In genomic region chr6:144315226-144315980, GRCh38 we compare ENCODE assay signal across 16 cellular contexts. TPM values are rescaled to one million over a fixed set of nuclear protein-coding genes. Genes with fewer than 3 reads are reported as not detected.
DNase-seq lines count a peak whose midpoint lies in the region; ATAC-seq and TF ChIP-seq lines count a peak whose summit lies in the region.
"Had no signal": no experiment of that assay in that cellular context is flagged by ENCODE, and none has a peak within 500 bp of the region (broad histone marks: within the 10 kb centered on the region; RNA-seq: fewer than 3 reads in every experiment).

No MANE protein-coding gene starts in this region.

- intact Hi-C loops in upper lobe of right lung (cut with DNase I) = no loop called here

- no peaks in the 10 kb centered on the region for H3K27me3 ChIP-seq in upper lobe of right lung
- H3K27me3 ChIP-seq: testis had no signal

- TF ChIP-seq CTCF in nephron (IDR thresholded peaks at IDR 0.05; ENCODE audit: unreplicated experiment in 3 of 3) (no peak), upper lobe of right lung (IDR thresholded peaks at IDR 0.05) (no peak)

- DNase-seq in activated naive CD4-positive, alpha-beta T cell treated with anti-CD3 and anti-CD28 coated beads, Interleukin-2, amount 50 U/mL, for 72 hours (ENCODE audit: low spot score in 2 of 2) = no peak
- no peak for DNase-seq in activated naive CD4-positive, alpha-beta T cell treated with Interleukin-2 at 50 U/mL for 16 hours
- DNase-seq in glomerular visceral epithelial cell (ENCODE audit: extremely low spot score) = peak; percentile 61
- DNase-seq in upper lobe of right lung = no peak
- no peak for DNase-seq in GM19238 (ENCODE audit: insufficient read length, low spot score)
- no peak for DNase-seq in NCI-H1436 treated with DMSO at 0.1 percent for 48 hours (lab: John Stamatoyannopoulos, UW)
- DNase-seq in NCI-H2081 (lab: John Stamatoyannopoulos, UW) = no peak
- DNase-seq: activated CD8-positive, alpha-beta memory T cell treated with anti-CD3 and anti-CD28 coated beads, Interleukin-2, amount 10 ng/mL, durations not matched to agents 7 days and 5 days; activated naive CD8-positive, alpha-beta T cell treated with anti-CD3 and anti-CD28 coated beads, Interleukin-2, amount 50 U/mL, for 24 hours; NCI-H1092; NCI-H446; testis had no signal

- peak overlapping the region; percentile 27 for H3K27ac ChIP-seq in upper lobe of right lung
- H3K27ac ChIP-seq: A549, RWPE1 had no signal

- H3K4me1 Mint-ChIP-seq in nephron = peaks cover 52% of the 10 kb centered on the region

- H3K9me3 Mint-ChIP-seq in activated naive CD4-positive, alpha-beta T cell treated with anti-CD3 and anti-CD28 coated beads, Interleukin-2, amount 50 U/mL, for 72 hours = no peaks in the 10 kb centered on the region
- no peaks in the 10 kb centered on the region for H3K9me3 Mint-ChIP-seq in nephron
- H3K9me3 Mint-ChIP-seq: activated naive CD8-positive, alpha-beta T cell treated with anti-CD3 and anti-CD28 coated beads, Interleukin-2, amount 50 U/mL, for 24 hours had no signal

- peaks cover 72% of the 10 kb centered on the region for H3K4me1 ChIP-seq in upper lobe of right lung

- peak overlapping the region; percentile 15 to 83 for H3K27ac Mint-ChIP-seq in activated naive CD4-positive, alpha-beta T cell treated with anti-CD3 and anti-CD28 coated beads, Interleukin-2, amount 50 U/mL, for 72 hours
- H3K27ac Mint-ChIP-seq in nephron = peak overlapping the region; percentile 84 to 95 (median 94)
- H3K27ac Mint-ChIP-seq: activated CD8-positive, alpha-beta memory T cell treated with anti-CD3 and anti-CD28 coated beads, Interleukin-2, amount 10 ng/mL, durations not matched to agents 7 days and 5 days; activated naive CD8-positive, alpha-beta T cell treated with anti-CD3 and anti-CD28 coated beads, Interleukin-2, amount 50 U/mL, for 24 hours had no signal

- H3K36me3 ChIP-seq in upper lobe of right lung = no peaks in the 10 kb centered on the region

- H3K27me3 Mint-ChIP-seq in nephron (ENCODE audit: low read depth) = no peaks in the 10 kb centered on the region
- H3K27me3 Mint-ChIP-seq: activated naive CD8-positive, alpha-beta T cell treated with anti-CD3 and anti-CD28 coated beads, Interleukin-2, amount 50 U/mL, for 24 hours had no signal

- H3K4me3 ChIP-seq in upper lobe of right lung = no peak overlapping the region
- H3K4me3 ChIP-seq: A549, smooth muscle cell, testis had no signal

- H3K4me3 Mint-ChIP-seq in nephron = no peak overlapping the region
- H3K4me3 Mint-ChIP-seq: activated CD8-positive, alpha-beta memory T cell treated with anti-CD3 and anti-CD28 coated beads, Interleukin-2, amount 10 ng/mL, durations not matched to agents 7 days and 5 days; activated naive CD8-positive, alpha-beta T cell treated with anti-CD3 and anti-CD28 coated beads, Interleukin-2, amount 50 U/mL, for 24 hours had no signal

- H3K36me3 Mint-ChIP-seq in activated naive CD4-positive, alpha-beta T cell treated with anti-CD3 and anti-CD28 coated beads, Interleukin-2, amount 50 U/mL, for 72 hours = no peaks in the 10 kb centered on the region
- H3K36me3 Mint-ChIP-seq in nephron (ENCODE audit: low read depth) = peaks cover 8% of the 10 kb centered on the region

- no peak for ATAC-seq in activated naive CD4-positive, alpha-beta T cell treated with anti-CD3 and anti-CD28 coated beads, Interleukin-2, amount 50 U/mL, for 72 hours
- peak; percentile 33 for ATAC-seq in upper lobe of right lung
- ATAC-seq: A549; activated CD8-positive, alpha-beta memory T cell treated with anti-CD3 and anti-CD28 coated beads, Interleukin-2, amount 10 ng/mL, durations not matched to agents 7 days and 5 days; activated naive CD8-positive, alpha-beta T cell treated with anti-CD3 and anti-CD28 coated beads, Interleukin-2, amount 50 U/mL, for 24 hours had no signal

- no peaks in the 10 kb centered on the region for H3K9me3 ChIP-seq in upper lobe of right lung
- H3K9me3 ChIP-seq: A549, testis had no signal

RNA-seq across cellular contexts. Expression of gene UTRN, which starts 30.3 kb away (rescaled TPM):
- total RNA-seq in activated naive CD4-positive, alpha-beta T cell treated with anti-CD3 and anti-CD28 coated beads, Interleukin-2, amount 50 U/mL, for 72 hours = 10 to 100 TPM; 56.9 to 63.4 TPM
- 316 TPM for total RNA-seq in upper lobe of right lung
